ENCODE assay signal across 15 cellular contexts in the genomic region with DNA sequence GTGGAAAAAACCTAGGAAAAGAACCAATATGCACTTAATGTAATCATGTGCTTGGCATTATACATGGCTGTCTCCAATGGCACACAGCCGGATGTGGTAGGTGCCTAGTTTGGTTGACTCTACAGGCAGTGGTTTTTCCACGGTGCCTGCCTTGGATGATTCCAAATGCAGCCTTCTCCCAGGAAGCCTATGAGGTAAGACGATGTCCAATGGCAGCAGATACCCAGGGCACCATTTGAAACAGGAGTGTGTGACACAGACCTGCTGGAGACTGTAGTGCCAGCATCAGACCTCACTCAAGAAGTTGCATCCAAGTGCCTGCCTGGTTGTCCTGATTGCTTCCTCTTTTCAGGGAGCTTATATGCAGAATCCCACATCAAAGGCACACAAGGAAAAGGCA.
DNase-seq lines count a peak whose midpoint lies in the region; ATAC-seq and TF ChIP-seq lines count a peak whose summit lies in the region.
"Had no signal": no experiment of that assay in that cellular context is flagged by ENCODE, and none has a peak within 500 bp of the region (broad histone marks: within the 10 kb centered on the region; RNA-seq: fewer than 3 reads in every experiment).

No MANE protein-coding gene starts in this region.

- no peak overlapping the region for H3K9ac ChIP-seq in BLaER1

- TF ChIP-seq POLR2A in esophagus muscularis mucosa (IDR thresholded peaks at IDR 0.05; ENCODE audit: low read depth): no peak
- no peak for TF ChIP-seq POLR2A in vagina (IDR thresholded peaks at IDR 0.05)

- POLR2A ChIA-PET in T-cell (lab: Charles Lee): no interaction called here

- H3K27ac Mint-ChIP-seq in T-cell: no peak overlapping the region
- H3K27ac Mint-ChIP-seq: B cell; CD4-positive, alpha-beta T cell; HFFc6 had no signal

- H4K20me1 ChIP-seq in BLaER1: no peaks in the 10 kb centered on the region

- H3K4me3 Mint-ChIP-seq in T-cell: no peak overlapping the region
- H3K4me3 Mint-ChIP-seq: B cell; CD4-positive, alpha-beta T cell; HFFc6 had no signal

- CTCF ChIA-PET in T-cell (lab: Charles Lee): no interaction called here

- H3K27me3 ChIP-seq in BLaER1 (no peaks in the 10 kb centered on the region), esophagus muscularis mucosa (no peaks in the 10 kb centered on the region), vagina (no peaks in the 10 kb centered on the region)

- DNase-seq in KBM-7 (peak; percentile 9), esophagus muscularis mucosa (ENCODE audit: extremely low spot score) (peak; percentile 85), vagina (ENCODE audit: extremely low spot score in 2 of 2) (peak; percentile 37 to 67), T-cell (no peak)
- DNase-seq: Caco-2; CD4-positive, alpha-beta T cell; GOT3; H7; HFFc6; IMR-90 had no signal

- peaks cover 0 to 13% (median 8%) of the 10 kb centered on the region in 3 donors for H3K9me3 Mint-ChIP-seq in T-cell
- H3K9me3 Mint-ChIP-seq: HFFc6 had no signal

- peak overlapping the region; percentile 23 for H3K4me2 ChIP-seq in BLaER1

- 100% methylated on average over 3 of the region's 3 CpGs for WGBS in esophagus muscularis mucosa

- peaks cover 19 to 24% of the 10 kb centered on the region in 2 donors for H3K27me3 Mint-ChIP-seq in T-cell

- H3K4me3 ChIP-seq in BLaER1 (no peak overlapping the region), esophagus muscularis mucosa (no peak overlapping the region), vagina (no peak overlapping the region)

- ATAC-seq in T-cell (replicated peaks in 1 of 4) (no peak), GM21825 (IDR thresholded peaks at IDR 0.05; ENCODE audit: unreplicated experiment) (no peak)
- ATAC-seq: HCT116 had no signal

- in situ Hi-C loops in KBM-7 (cut with MboI; ENCODE audit: low pct_unique_long_range_greater_than_20kb, low sequenced_read_pairs): no loop called here

- no peaks in the 10 kb centered on the region for H3K36me3 Mint-ChIP-seq in T-cell

- no peak for TF ChIP-seq CTCF in esophagus muscularis mucosa (IDR thresholded peaks at IDR 0.05)
- no peak for TF ChIP-seq CTCF in vagina (IDR thresholded peaks at IDR 0.05)

- H3K4me1 Mint-ChIP-seq in T-cell: no peaks in the 10 kb centered on the region
- H3K4me1 Mint-ChIP-seq: B cell had no signal

- TF ChIP-seq EP300 in esophagus muscularis mucosa (IDR thresholded peaks at IDR 0.05): no peak

- H3K36me3 ChIP-seq in BLaER1: no peaks in the 10 kb centered on the region
- no peaks in the 10 kb centered on the region for H3K36me3 ChIP-seq in esophagus muscularis mucosa
- H3K36me3 ChIP-seq in vagina: no peaks in the 10 kb centered on the region

- peaks cover 9% of the 10 kb centered on the region for H3K4me1 ChIP-seq in BLaER1
- no peaks in the 10 kb centered on the region for H3K4me1 ChIP-seq in esophagus muscularis mucosa
- H3K4me1 ChIP-seq in vagina: no peaks in the 10 kb centered on the region
- H3K4me1 ChIP-seq: Caco-2 had no signal

- intact Hi-C loops in esophagus muscularis mucosa (cut with DNase I): no loop called here
- intact Hi-C loops in vagina (cut with DNase I): no loop called here

- peaks cover 11% of the 10 kb centered on the region for H3K9me3 ChIP-seq in BLaER1
- H3K9me3 ChIP-seq in esophagus muscularis mucosa: peaks cover 0 to 15% (median 7%) of the 10 kb centered on the region in 4 donors
- H3K9me3 ChIP-seq in vagina: no peaks in the 10 kb centered on the region
- H3K9me3 ChIP-seq: Caco-2 had no signal

- H3K27ac ChIP-seq in BLaER1: no peak overlapping the region
- H3K27ac ChIP-seq in esophagus muscularis mucosa (replicated peaks in 1 of 4): no peak overlapping the region
- no peak overlapping the region for H3K27ac ChIP-seq in vagina
- H3K27ac ChIP-seq: C4-2B had no signal

Comparison
In these comparisons a context has a peak if more than half of its experiments do, and no peak if none do; other contexts are left out.
1. DNase-seq: peak in KBM-7 (single experiment), esophagus muscularis mucosa (single experiment) and vagina (2 of 2); none in T-cell (0 of 34).